Comparison of ENCODE assay signal across 8 cellular contexts in the genomic region with DNA sequence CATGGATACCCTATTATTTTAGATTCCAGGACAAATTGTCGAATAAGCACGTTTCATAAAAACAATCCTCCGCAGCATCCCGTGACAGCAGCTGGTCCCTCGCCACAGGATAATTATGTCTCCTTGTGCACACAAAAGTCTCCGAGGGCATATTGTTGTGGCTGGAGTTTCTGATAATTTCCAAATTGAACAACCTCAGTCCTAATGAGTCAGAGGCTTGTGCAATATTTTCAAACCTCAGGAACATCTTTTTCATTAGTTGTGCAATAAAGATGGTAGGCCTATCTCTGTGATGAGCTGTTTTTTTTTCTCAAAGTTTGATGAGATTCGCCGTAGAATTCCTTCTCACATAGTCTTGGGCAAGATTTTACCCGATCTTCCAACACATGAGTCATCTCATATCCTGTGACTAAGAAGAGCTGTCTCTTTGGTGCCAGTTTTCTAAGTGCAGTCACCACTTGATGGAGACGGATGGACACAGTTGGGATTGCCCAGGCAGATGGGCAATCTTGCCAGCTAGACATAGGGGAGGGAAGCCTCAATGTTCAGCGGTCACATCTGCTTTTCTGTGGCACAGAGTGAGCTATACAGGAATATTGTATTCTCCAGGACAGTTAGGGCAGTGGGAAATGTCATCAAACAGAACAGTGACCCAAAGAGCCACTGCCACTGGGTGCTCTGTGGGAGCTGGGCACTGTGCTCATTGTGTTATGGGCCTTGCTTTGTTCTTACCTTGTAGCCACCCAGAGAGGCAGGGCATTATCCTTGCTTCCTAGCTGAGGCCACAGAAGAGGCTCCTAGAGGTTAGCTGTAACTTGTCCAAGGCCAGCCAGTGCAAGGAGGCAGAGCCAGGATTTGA. TPM values are rescaled to one million over a fixed set of nuclear protein-coding genes. Genes with fewer than 3 reads are reported as not detected.
A peak's percentile ranks its signal among the peaks of the same experiment; 100 is the strongest.
DNase-seq lines count a peak whose midpoint lies in the region; ATAC-seq and TF ChIP-seq lines count a peak whose summit lies in the region.

No MANE protein-coding gene starts in this region.

- DNase-seq in HT1080 (ENCODE audit: low read depth), result peak; percentile 99
- DNase-seq in amniotic epithelial cell (ENCODE audit: low read depth), result peak; percentile 100
- no peak for DNase-seq in right cardiac atrium
- DNase-seq in thoracic aorta (ENCODE audit: low spot score), result no peak
- no peak for DNase-seq in activated CD4-positive, alpha-beta T cell treated with anti-CD3 and anti-CD28 coated beads for 4 hours
- no peak for DNase-seq in NCI-H187 treated with DMSO at 0.1 percent for 48 hours (lab: John Stamatoyannopoulos, UW)
- no peak for DNase-seq in NCI-H1694 treated with DMSO at 0.1 percent for 48 hours (lab: John Stamatoyannopoulos, UW)

- 50% methylated on average over 11 of the region's 11 CpGs for WGBS in right cardiac atrium

- no peaks in the 10 kb centered on the region for H3K27me3 ChIP-seq in right cardiac atrium (ENCODE audit: control insufficient read depth, insufficient read depth)
- H3K27me3 ChIP-seq in thoracic aorta (replicated peaks; ENCODE audit: insufficient read depth), result no peaks in the 10 kb centered on the region

- no peak for TF ChIP-seq CTCF in thoracic aorta (IDR thresholded peaks at IDR 0.05)

- H3K27ac ChIP-seq in right cardiac atrium (ENCODE audit: low read length) (peak overlapping the region; percentile 21), thoracic aorta (peak overlapping the region; percentile 31 to 52)

- ATAC-seq in right cardiac atrium, result peak; percentile 76 to 77
- peak; percentile 68 for ATAC-seq in thoracic aorta (ENCODE audit: insufficient number of reproducible peaks, low FRiP score, low read depth)
- no peak for ATAC-seq in GM19467 (IDR thresholded peaks at IDR 0.05; ENCODE audit: unreplicated experiment)

- H3K4me3 ChIP-seq in right cardiac atrium (ENCODE audit: low read length) (no peak overlapping the region), thoracic aorta (no peak overlapping the region)

- H3K4me1 ChIP-seq in right cardiac atrium (ENCODE audit: control insufficient read depth, insufficient read depth, low read length) (peaks cover 3% of the 10 kb centered on the region), thoracic aorta (ENCODE audit: control insufficient read depth in 1 of 2, low read depth in 2 of 2) (peaks cover 48 to 75% of the 10 kb centered on the region in 2 donors)

- H3K9me3 ChIP-seq in right cardiac atrium (ENCODE audit: control insufficient read depth, low read length), result no peaks in the 10 kb centered on the region
- no peaks in the 10 kb centered on the region for H3K9me3 ChIP-seq in thoracic aorta

- intact Hi-C loops in right cardiac atrium (cut with DNase I), result no loop called here

- no peaks in the 10 kb centered on the region for H3K36me3 ChIP-seq in thoracic aorta

RNA-seq across cellular contexts. Expression of a gene that starts 7.8 kb away (rescaled TPM):
- total RNA-seq in HT1080 (2014; rRNA removed; shearing (Covaris generic)), result 39.4 and 41.7 TPM in 2 replicates
- polyA plus RNA-seq in HT1080 (2015; cell fraction: cytosol; rRNA removed), result 48.5 and 58.7 TPM in 2 replicates
- polyA plus RNA-seq in HT1080 (2015; cell fraction: nucleus; rRNA removed), result 95.7 and 110 TPM in 2 replicates
- total RNA-seq in right cardiac atrium, result 10 to 100 TPM; 40.5 to 49.7 (median 42.9) TPM
- polyA plus RNA-seq in right cardiac atrium, result 46.1 TPM
- 100 to 1,000 TPM; 282 to 473 TPM for total RNA-seq in thoracic aorta

RNA-seq across cellular contexts. Expression of a gene that starts 14.7 kb away (rescaled TPM):
- not detected in 2 replicates for total RNA-seq in HT1080 (2014; rRNA removed; shearing (Covaris generic))
- not detected in 2 replicates for polyA plus RNA-seq in HT1080 (2015; cell fraction: cytosol; rRNA removed)
- not detected in 2 replicates for polyA plus RNA-seq in HT1080 (2015; cell fraction: nucleus; rRNA removed)
- total RNA-seq in right cardiac atrium (not detected), thoracic aorta (not detected)
- not detected for polyA plus RNA-seq in right cardiac atrium

Comparison
In these comparisons a context has a peak if more than half of its experiments do, and no peak if none do; other contexts are left out.
1. DNase-seq: peak in HT1080 (single experiment) and amniotic epithelial cell (single experiment); none in right cardiac atrium (0 of 3), thoracic aorta (single experiment), activated CD4-positive, alpha-beta T cell treated with anti-CD3 and anti-CD28 coated beads for 4 hours (0 of 2), NCI-H187 treated with DMSO at 0.1 percent for 48 hours (single experiment) and NCI-H1694 treated with DMSO at 0.1 percent for 48 hours (single experiment).